In the genomic region with DNA sequence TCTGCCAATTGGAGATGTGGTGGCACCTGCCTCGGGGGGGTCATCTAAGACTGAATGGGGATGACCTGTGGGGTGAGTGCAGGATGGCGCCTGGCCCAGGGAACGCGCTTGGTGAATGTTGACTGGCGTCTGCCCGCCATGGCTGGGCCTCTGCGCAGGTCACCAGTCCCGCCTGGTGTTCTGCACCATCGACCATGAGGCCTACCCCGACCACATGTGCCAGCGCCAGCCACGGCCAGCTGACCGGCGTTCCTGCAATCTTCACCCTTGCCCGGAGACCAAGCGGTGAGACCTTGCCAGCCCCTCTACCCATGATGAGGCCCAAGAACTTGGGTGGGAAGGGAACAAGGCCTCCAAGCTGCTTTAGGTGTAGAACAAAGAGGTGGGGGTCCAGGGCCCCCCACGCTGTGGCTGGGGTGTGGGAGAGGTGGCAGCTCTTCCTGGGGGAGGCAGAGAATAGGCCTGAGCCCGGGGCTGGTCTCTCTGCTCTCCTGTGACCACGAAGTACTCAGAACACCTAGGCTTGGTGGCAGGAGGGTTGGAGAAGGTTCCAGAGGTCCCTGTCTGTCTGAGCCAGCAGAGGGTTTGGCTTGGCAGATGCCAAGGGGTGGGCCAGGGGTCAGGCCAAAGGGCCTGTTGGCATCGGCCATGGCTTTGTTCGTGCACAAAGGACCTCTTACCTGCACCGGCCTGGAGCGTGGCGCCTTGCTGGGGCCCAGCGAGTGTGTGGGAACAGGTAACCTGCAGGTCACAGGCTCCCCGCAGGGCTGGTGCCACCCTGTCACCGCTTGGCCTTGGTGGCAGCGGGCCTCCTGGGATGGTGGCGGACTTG, we compare ENCODE assay signal across 17 cellular contexts. TPM values are rescaled to one million over a fixed set of nuclear protein-coding genes. Genes with fewer than 3 reads are reported as not detected.
DNase-seq lines count a peak whose midpoint lies in the region; ATAC-seq, FAIRE-seq and TF ChIP-seq lines count a peak whose summit lies in the region.
"Had no signal": no experiment of that assay in that cellular context is flagged by ENCODE, and none has a peak within 500 bp of the region (broad histone marks: within the 10 kb centered on the region; RNA-seq: fewer than 3 reads in every experiment).

No MANE protein-coding gene starts in this region.

- FAIRE-seq in HTR-8/SVneo (lab: Jason Lieb, UNC) (peak; percentile 64), urothelium cell line (lab: Jason Lieb, UNC) (peak; percentile 86)
- FAIRE-seq: G401.6, GM12891, GM19239 had no signal

- H3K9me3 ChIP-seq in mucosa of descending colon (no peaks in the 10 kb centered on the region), lower lobe of right lung (no peaks in the 10 kb centered on the region)

- no peak for TF ChIP-seq POLR2A in GM18505 (IDR thresholded peaks at IDR 0.05; ENCODE audit: borderline replicate concordance, extremely low read depth, insufficient read depth, insufficient read length)

- no peaks in the 10 kb centered on the region for H3K27me3 ChIP-seq in lower lobe of right lung (ENCODE audit: low read depth)

- DNase-seq in HTR-8/SVneo (ENCODE audit: insufficient read length, low spot score) (no peak), islet precursor cell (peak; percentile 56), mucosa of descending colon (peak in 2 of 3 donors; percentile 18 to 28), urothelium cell line (ENCODE audit: low spot score) (no peak), DMS153 (lab: John Stamatoyannopoulos, UW) (no peak), lower lobe of right lung (no peak)
- DNase-seq: ACHN; C1 segment of cervical spinal cord; CD4-positive, alpha-beta memory T cell; DMS79 treated with DMSO at 0.1 percent for 48 hours; EL had no signal

- H3K27ac ChIP-seq in lower lobe of right lung = no peak overlapping the region
- H3K27ac ChIP-seq: HL-60 had no signal

- no peaks in the 10 kb centered on the region for H3K36me3 ChIP-seq in mucosa of descending colon (ENCODE audit: low read depth)
- H3K36me3 ChIP-seq in lower lobe of right lung = no peaks in the 10 kb centered on the region

- ATAC-seq in mucosa of descending colon = no peak
- no peak for ATAC-seq in GM18505 (IDR thresholded peaks at IDR 0.05; ENCODE audit: unreplicated experiment)
- no peak for ATAC-seq in lower lobe of right lung

- TF ChIP-seq CTCF in mucosa of descending colon (IDR thresholded peaks at IDR 0.05) = no peak
- no peak for TF ChIP-seq CTCF in lower lobe of right lung (IDR thresholded peaks at IDR 0.05)

- no peak overlapping the region for H3K4me3 ChIP-seq in mucosa of descending colon
- no peak overlapping the region for H3K4me3 ChIP-seq in lower lobe of right lung

- H3K4me1 ChIP-seq in mucosa of descending colon (ENCODE audit: low read depth) = no peaks in the 10 kb centered on the region
- no peaks in the 10 kb centered on the region for H3K4me1 ChIP-seq in lower lobe of right lung

- intact Hi-C loops in mucosa of descending colon (cut with DNase I, micrococcal nuclease) = no loop called here
- intact Hi-C loops in lower lobe of right lung (cut with DNase I) = no loop called here

RNA-seq across cellular contexts. Expression of a gene that starts 15.4 kb away (rescaled TPM):
- total RNA-seq in mucosa of descending colon = 10 to 100 TPM in 1 of 3 donors, 1 to 10 TPM in 2; 4.9 to 22.5 (median 5.6) TPM
- total RNA-seq in lower lobe of right lung = 10.7 TPM
- total RNA-seq: H4 had no signal

Comparison
In these comparisons a context has a peak if more than half of its experiments do, and no peak if none do; other contexts are left out.
1. DNase-seq: peak in islet precursor cell (single experiment) and mucosa of descending colon (2 of 3); none in HTR-8/SVneo (single experiment), urothelium cell line (single experiment), DMS153 (single experiment) and lower lobe of right lung (single experiment).